15 cellular contexts compared by ENCODE assay signal in the genomic region with DNA sequence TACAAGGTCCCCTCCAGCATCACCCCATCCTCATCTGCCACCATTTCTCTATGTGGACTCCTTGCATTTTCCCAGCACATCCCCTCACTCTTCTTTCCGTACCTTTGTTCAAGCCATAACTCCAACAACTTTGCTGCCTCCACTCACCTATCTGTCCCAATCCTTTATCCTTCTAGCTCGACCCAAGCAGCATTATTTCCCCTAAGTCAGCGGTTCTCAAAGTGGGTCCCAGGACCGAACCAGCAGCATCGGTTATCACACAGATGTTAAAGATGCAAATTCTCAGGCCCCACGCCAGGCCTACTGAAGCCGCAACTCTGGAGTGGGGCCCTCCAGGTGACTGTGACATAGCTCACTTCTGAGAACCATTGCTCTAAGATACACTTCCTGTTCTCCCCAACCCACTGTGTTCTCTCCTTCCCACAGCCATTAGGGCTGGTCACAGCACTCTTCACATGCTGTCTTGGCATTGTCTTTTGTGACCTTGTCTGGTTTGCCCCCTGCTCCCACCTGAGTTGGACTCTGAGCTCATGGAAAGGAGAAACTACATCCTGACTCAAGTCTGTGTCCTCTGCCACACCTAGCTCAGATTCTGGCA. TPM values are rescaled to one million over a fixed set of nuclear protein-coding genes. Genes with fewer than 3 reads are reported as not detected.
DNase-seq lines count a peak whose midpoint lies in the region; ATAC-seq, FAIRE-seq and TF ChIP-seq lines count a peak whose summit lies in the region.
"Had no signal": no experiment of that assay in that cellular context is flagged by ENCODE, and none has a peak within 500 bp of the region (broad histone marks: within the 10 kb centered on the region; RNA-seq: fewer than 3 reads in every experiment).

No MANE protein-coding gene starts in this region.

- no peak for FAIRE-seq in astrocyte (lab: Jason Lieb, UNC)
- FAIRE-seq in small intestine (lab: Jason Lieb, UNC), result no peak
- FAIRE-seq: endometrium had no signal

- no peak overlapping the region for H2AFZ ChIP-seq in astrocyte (ENCODE audit: low read depth, low read length)

- no peak for TF ChIP-seq CTCF in astrocyte (IDR thresholded peaks at IDR 0.05; ENCODE audit: insufficient read depth, low read depth, low read length)

- no peaks in the 10 kb centered on the region for H3K79me2 ChIP-seq in astrocyte (ENCODE audit: insufficient read depth, low read length)

- H3K9ac ChIP-seq in astrocyte (ENCODE audit: low read length), result no peak overlapping the region

- peak overlapping the region; percentile 9 for H3K27ac Mint-ChIP-seq in activated CD8-positive, alpha-beta memory T cell treated with anti-CD3 and anti-CD28 coated beads, Interleukin-2, amount 10 ng/mL, durations not matched to agents 7 days and 5 days
- peak overlapping the region; percentile 44 for H3K27ac Mint-ChIP-seq in astrocyte (ENCODE audit: unreplicated experiment)

- no peaks in the 10 kb centered on the region for H3K9me3 Mint-ChIP-seq in activated CD8-positive, alpha-beta memory T cell treated with anti-CD3 and anti-CD28 coated beads, Interleukin-2, amount 10 ng/mL, durations not matched to agents 7 days and 5 days (ENCODE audit: low read depth)
- H3K9me3 Mint-ChIP-seq in astrocyte (ENCODE audit: unreplicated experiment), result no peaks in the 10 kb centered on the region

- ATAC-seq in activated CD8-positive, alpha-beta memory T cell treated with anti-CD3 and anti-CD28 coated beads, Interleukin-2, amount 10 ng/mL, durations not matched to agents 7 days and 5 days, result peak; percentile 29
- peak; percentile 63 for ATAC-seq in HG03103 (IDR thresholded peaks at IDR 0.05; ENCODE audit: low read depth, unreplicated experiment)

- no peak overlapping the region for H3K4me2 ChIP-seq in astrocyte (ENCODE audit: low read length)

- H4K20me1 ChIP-seq in astrocyte (ENCODE audit: insufficient read depth, low read length), result no peaks in the 10 kb centered on the region

- no peak overlapping the region for H3K4me3 Mint-ChIP-seq in activated CD8-positive, alpha-beta memory T cell treated with anti-CD3 and anti-CD28 coated beads, Interleukin-2, amount 10 ng/mL, durations not matched to agents 7 days and 5 days
- H3K4me3 Mint-ChIP-seq in astrocyte (ENCODE audit: unreplicated experiment), result no peak overlapping the region

- H3K36me3 ChIP-seq in astrocyte (ENCODE audit: insufficient read depth, low read length) (peaks cover 15% of the 10 kb centered on the region), small intestine (ENCODE audit: control insufficient read depth in 2 of 2, insufficient read depth in 2 of 2, low read length in 2 of 2) (peaks cover 6 to 8% of the 10 kb centered on the region in 2 donors), MG63 (peaks cover 46% of the 10 kb centered on the region)

- peaks cover 53% of the 10 kb centered on the region for H3K36me3 Mint-ChIP-seq in activated CD8-positive, alpha-beta memory T cell treated with anti-CD3 and anti-CD28 coated beads, Interleukin-2, amount 10 ng/mL, durations not matched to agents 7 days and 5 days
- H3K36me3 Mint-ChIP-seq in astrocyte (ENCODE audit: low read depth, unreplicated experiment), result peaks cover 21% of the 10 kb centered on the region

- H3K9me3 ChIP-seq in astrocyte (ENCODE audit: insufficient read depth, low read depth, low read length) (no peaks in the 10 kb centered on the region), small intestine (ENCODE audit: control insufficient read depth, low read depth) (no peaks in the 10 kb centered on the region), MG63 (no peaks in the 10 kb centered on the region)

- H3K4me1 ChIP-seq in astrocyte (ENCODE audit: insufficient read depth, low read length), result peaks cover 26% of the 10 kb centered on the region
- H3K4me1 ChIP-seq in small intestine (ENCODE audit: control insufficient read depth in 2 of 2, insufficient read depth in 1 of 2, low read depth in 1 of 2, low read length in 1 of 2), result peaks cover 2 to 10% of the 10 kb centered on the region in 2 donors

- H3K27me3 Mint-ChIP-seq in activated CD8-positive, alpha-beta memory T cell treated with anti-CD3 and anti-CD28 coated beads, Interleukin-2, amount 10 ng/mL, durations not matched to agents 7 days and 5 days, result no peaks in the 10 kb centered on the region
- H3K27me3 Mint-ChIP-seq in astrocyte (ENCODE audit: low read depth, unreplicated experiment), result no peaks in the 10 kb centered on the region

- 88 to 91% (median 89%) methylated on average over 7 of the region's 7 CpGs for WGBS in small intestine, 3 donors

- H3K4me3 ChIP-seq in astrocyte (ENCODE audit: insufficient read depth, low read depth, low read length) (no peak overlapping the region), small intestine (ENCODE audit: low read depth in 1 of 2, low read length in 2 of 2) (no peak overlapping the region), MG63 (no peak overlapping the region)

- CTCF ChIA-PET in activated CD8-positive, alpha-beta memory T cell treated with anti-CD3 and anti-CD28 coated beads, Interleukin-2, amount 10 ng/mL, durations not matched to agents 7 days and 5 days (lab: Charles Lee), result no interaction called here

- no peak overlapping the region for H3K27ac ChIP-seq in astrocyte (ENCODE audit: low read depth, low read length)
- H3K27ac ChIP-seq in small intestine (ENCODE audit: low read depth in 1 of 2, low read length in 1 of 2), result no peak overlapping the region

- H3K27me3 ChIP-seq in astrocyte (ENCODE audit: insufficient read depth, low read length) (no peaks in the 10 kb centered on the region), small intestine (ENCODE audit: control insufficient read depth in 2 of 2, insufficient read depth in 2 of 2, low read length in 2 of 2) (no peaks in the 10 kb centered on the region), MG63 (no peaks in the 10 kb centered on the region)

- H3K4me1 Mint-ChIP-seq in activated CD8-positive, alpha-beta memory T cell treated with anti-CD3 and anti-CD28 coated beads, Interleukin-2, amount 10 ng/mL, durations not matched to agents 7 days and 5 days, result peaks cover 12% of the 10 kb centered on the region
- H3K4me1 Mint-ChIP-seq in astrocyte (ENCODE audit: low read depth, unreplicated experiment), result peaks cover 49% of the 10 kb centered on the region

- DNase-seq in activated CD8-positive, alpha-beta memory T cell treated with anti-CD3 and anti-CD28 coated beads, Interleukin-2, amount 10 ng/mL, durations not matched to agents 7 days and 5 days, result no peak
- DNase-seq in activated CD8-positive, alpha-beta memory T cell treated with anti-CD3 and anti-CD28 coated beads, Interleukin-2, amount 50 U/mL, for 48 hours, result no peak
- DNase-seq in astrocyte (ENCODE audit: low read depth), result no peak
- DNase-seq in small intestine, result peak; percentile 28
- DNase-seq in iPS-NIHi7 (ENCODE audit: extremely low spot score), result no peak
- no peak for DNase-seq in DMS 273 (lab: John Stamatoyannopoulos, UW; ENCODE audit: unreplicated experiment)
- no peak for DNase-seq in MG63
- DNase-seq: activated CD4-positive, alpha-beta T cell treated with anti-CD3 and anti-CD28 coated beads for 48 hours; EL; GOT3; mesendoderm; NCI-H510A treated with DMSO at 0.1 percent for 48 hours; SIG-M5 had no signal

RNA-seq across cellular contexts. Expression of a gene that starts 56.2 kb away (rescaled TPM):
- 10 to 100 TPM; 46.8 to 57.0 TPM for total RNA-seq in activated CD8-positive, alpha-beta memory T cell treated with anti-CD3 and anti-CD28 coated beads, Interleukin-2, amount 10 ng/mL, durations not matched to agents 7 days and 5 days
- total RNA-seq in astrocyte, result 46.0 and 52.2 TPM in 2 replicates
- 10 to 100 TPM; 23.0 to 27.9 (median 24.6) TPM for polyA plus RNA-seq in small intestine
- 63.7 and 68.1 TPM in 2 replicates for total RNA-seq in MG63 (2014; rRNA removed; shearing (Covaris generic); ENCODE audit: low replicate concordance)

RNA-seq across cellular contexts. Expression of a gene that starts 56.3 kb away (rescaled TPM):
- total RNA-seq in activated CD8-positive, alpha-beta memory T cell treated with anti-CD3 and anti-CD28 coated beads, Interleukin-2, amount 10 ng/mL, durations not matched to agents 7 days and 5 days, result 1 to 10 TPM in 1 of 2 experiments, under 1 TPM in 1; 0.98 to 1.9 TPM
- total RNA-seq in astrocyte, result 1.9 and 2.7 TPM in 2 replicates
- under 1 TPM in 2 of 3 donors, not detected in 1; 0.27 to 0.36 TPM for polyA plus RNA-seq in small intestine
- total RNA-seq in MG63 (2014; rRNA removed; shearing (Covaris generic); ENCODE audit: low replicate concordance), result 2.2 and 3.5 TPM in 2 replicates
